In genomic region chr17:48621410-48622387, GRCh38 we compare ENCODE assay signal across 1 cellular context.
A peak's percentile ranks its signal among the peaks of the same experiment; 100 is the strongest.
TF ChIP-seq lines count a peak whose summit lies in the region.

No MANE protein-coding gene starts in this region.

TF ChIP-seq in HepG2, 621 proteins besides CTCF, POLR2A, EP300 and RAD21:
- TF ChIP-seq NFIB (CRISPR knock-in tag; IDR thresholded peaks at IDR 0.05; ENCODE audit: borderline replicate concordance) (no peak), ZNF580 (CRISPR knock-in tag; IDR thresholded peaks at IDR 0.05; ENCODE audit: borderline replicate concordance, low read depth) (no peak), EZH2 (conservative IDR thresholded peaks at IDR 0.05; ENCODE audit: low read depth, low read length) (peak; percentile 25), TEF (CRISPR knock-in tag; IDR thresholded peaks at IDR 0.05) (no peak)
